9 cellular contexts compared by ENCODE assay signal in genomic region chr17:38851434-38851833, GRCh38. TPM values are rescaled to one million over a fixed set of nuclear protein-coding genes. Genes with fewer than 3 reads are reported as not detected.
A peak's percentile ranks its signal among the peaks of the same experiment; 100 is the strongest.
DNase-seq lines count a peak whose midpoint lies in the region; ATAC-seq and TF ChIP-seq lines count a peak whose summit lies in the region.
"Had no signal": no experiment of that assay in that cellular context is flagged by ENCODE, and none has a peak within 500 bp of the region (broad histone marks: within the 10 kb centered on the region; RNA-seq: fewer than 3 reads in every experiment).

No MANE protein-coding gene starts in this region.

- no peak overlapping the region for H3K9ac ChIP-seq in parathyroid adenoma

- TF ChIP-seq CTCF in PC-9 (conservative IDR thresholded peaks at IDR 0.05) = no peak
- no peak for TF ChIP-seq CTCF in parathyroid adenoma (IDR thresholded peaks at IDR 0.05)

- H3K27ac ChIP-seq in PC-9 (peak overlapping the region; percentile 90), epithelial cell of prostate (peak overlapping the region; percentile 88), parathyroid adenoma (no peak overlapping the region)

- ATAC-seq in HG03135 (IDR thresholded peaks at IDR 0.05; ENCODE audit: unreplicated experiment) = no peak

- H2AFZ ChIP-seq in PC-9 (no peak overlapping the region), parathyroid adenoma (no peak overlapping the region)

- H3K4me2 ChIP-seq in PC-9 (peak overlapping the region; percentile 100), parathyroid adenoma (ENCODE audit: low read length) (peak overlapping the region; percentile 43)

- no peaks in the 10 kb centered on the region for H3K9me3 ChIP-seq in PC-9 (ENCODE audit: insufficient read depth, low read depth)
- no peaks in the 10 kb centered on the region for H3K9me3 ChIP-seq in parathyroid adenoma (ENCODE audit: control insufficient read depth, low read length)
- H3K9me3 ChIP-seq: Peyer's patch had no signal

- intact Hi-C loops in PC-9 (cut with micrococcal nuclease; ENCODE audit: unreplicated experiment) = no loop called here

- POLR2A ChIA-PET in PC-9 (lab: Charles Lee; ENCODE audit: unreplicated experiment) = interaction anchor here (0.7 kb wide), 1 partner anchor 47 kb away, joined by 8 read pairs; no protein-coding TSS in a partner anchor

- no peaks in the 10 kb centered on the region for H3K9me2 ChIP-seq in PC-9 (ENCODE audit: insufficient read depth)

- CTCF ChIA-PET in PC-9 (lab: Charles Lee) = interaction anchor here (0.9 kb wide), 1 partner anchor 71 kb away, joined by 3 read pairs; no protein-coding TSS in a partner anchor

- no peaks in the 10 kb centered on the region for H3K27me3 ChIP-seq in PC-9 (ENCODE audit: insufficient read depth, low read depth)
- H3K27me3 ChIP-seq in parathyroid adenoma (ENCODE audit: control insufficient read depth, insufficient read depth, low read length) = no peaks in the 10 kb centered on the region
- H3K27me3 ChIP-seq: Peyer's patch had no signal

- H3K79me2 ChIP-seq in PC-9 (ENCODE audit: low read depth) (peaks cover 53% of the 10 kb centered on the region), parathyroid adenoma (peaks cover 9% of the 10 kb centered on the region)

- peak; percentile 42 for DNase-seq in ELR (ENCODE audit: low read depth)
- DNase-seq in PC-9 = no peak
- DNase-seq in epithelial cell of prostate (ENCODE audit: low read depth, low spot score) = no peak
- no peak for DNase-seq in NCI-H2029 (lab: John Stamatoyannopoulos, UW)
- DNase-seq in NCI-H748 treated with DMSO at 0.1 percent for 48 hours (lab: John Stamatoyannopoulos, UW) = no peak
- no peak for DNase-seq in SHP77 treated with DMSO at 0.1 percent for 48 hours (lab: John Stamatoyannopoulos, UW)
- DNase-seq: Peyer's patch had no signal

- H3K36me3 ChIP-seq in PC-9 (ENCODE audit: low read depth) (peaks cover 55% of the 10 kb centered on the region), parathyroid adenoma (ENCODE audit: control insufficient read depth, insufficient read depth, low read length) (no peaks in the 10 kb centered on the region)

- peaks cover 80% of the 10 kb centered on the region for H3F3A ChIP-seq in PC-9 (ENCODE audit: insufficient read depth, low read depth)

- H3K4me1 ChIP-seq in PC-9 (replicated peaks; ENCODE audit: insufficient read depth) (peaks cover 27% of the 10 kb centered on the region), parathyroid adenoma (peaks cover 14% of the 10 kb centered on the region)

- H3K4me3 ChIP-seq in PC-9 = peak overlapping the region; percentile 88
- peak overlapping the region; percentile 80 for H3K4me3 ChIP-seq in parathyroid adenoma (ENCODE audit: low read depth, low read length)

- peaks cover 58% of the 10 kb centered on the region for H4K20me1 ChIP-seq in PC-9 (ENCODE audit: insufficient read depth)

- BruUV-seq in PC-9 (replicated peaks; lab: Mats Ljungman, UMichigan) = no TSS peak

RNA-seq across cellular contexts. Expression of gene RPL23, which starts 2.1 kb away (rescaled TPM):
- total RNA-seq in PC-9 (2021) = 1,146 and 1,262 TPM in 2 replicates

RNA-seq across cellular contexts. Expression of gene LASP1, which starts 18.4 kb away (rescaled TPM):
- total RNA-seq in PC-9 (2021) = 220 and 309 TPM in 2 replicates

RNA-seq across cellular contexts. Expression of gene CWC25, which starts 26.3 kb away (rescaled TPM):
- 13.7 and 13.9 TPM in 2 replicates for total RNA-seq in PC-9 (2021)

RNA-seq across cellular contexts. Expression of gene PIP4K2B, which starts 52.1 kb away (rescaled TPM):
- total RNA-seq in PC-9 (2021) = 40.6 and 47.4 TPM in 2 replicates
